In the genomic region with DNA sequence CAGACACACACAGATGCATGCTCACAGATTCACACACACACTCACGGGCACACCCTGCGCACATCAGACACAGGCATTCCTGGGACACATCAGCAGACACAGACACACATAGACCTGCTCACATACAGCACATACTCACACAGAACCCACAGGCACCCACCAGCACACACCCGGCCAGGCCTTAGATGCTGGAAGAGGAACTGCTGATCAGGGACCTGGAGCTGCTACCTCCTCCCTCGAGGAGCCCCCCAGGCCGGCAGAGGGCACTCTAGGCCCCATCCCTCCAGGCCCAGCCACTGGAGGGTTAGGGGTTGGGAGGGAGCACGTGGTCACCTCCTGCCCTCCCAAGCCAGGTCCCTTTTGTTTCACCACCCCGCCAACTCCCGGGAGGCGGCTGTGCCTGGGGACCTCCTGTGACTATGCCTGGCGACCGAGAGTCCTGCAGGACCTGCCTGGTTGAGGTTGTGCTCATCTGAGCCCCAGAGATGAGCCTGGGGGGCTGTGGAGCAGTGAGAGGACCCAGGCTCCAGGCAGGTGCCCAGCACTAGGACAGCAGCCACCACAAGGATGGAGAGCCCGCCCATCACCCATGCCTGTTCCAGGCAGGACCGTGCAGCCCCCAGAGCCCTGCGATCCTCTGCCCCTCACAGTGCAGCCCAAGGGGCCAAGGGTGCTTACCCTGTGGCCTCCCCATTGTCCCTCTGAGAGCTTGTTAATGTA, we compare ENCODE assay signal across 1 cellular context.
A peak's percentile ranks its signal among the peaks of the same experiment; 100 is the strongest.
TF ChIP-seq lines count a peak whose summit lies in the region.

No MANE protein-coding gene starts in this region.

TF ChIP-seq in GM12878, 131 proteins besides CTCF, POLR2A, EP300 and RAD21 (continued from another document):
- TF ChIP-seq, protein P1, sequence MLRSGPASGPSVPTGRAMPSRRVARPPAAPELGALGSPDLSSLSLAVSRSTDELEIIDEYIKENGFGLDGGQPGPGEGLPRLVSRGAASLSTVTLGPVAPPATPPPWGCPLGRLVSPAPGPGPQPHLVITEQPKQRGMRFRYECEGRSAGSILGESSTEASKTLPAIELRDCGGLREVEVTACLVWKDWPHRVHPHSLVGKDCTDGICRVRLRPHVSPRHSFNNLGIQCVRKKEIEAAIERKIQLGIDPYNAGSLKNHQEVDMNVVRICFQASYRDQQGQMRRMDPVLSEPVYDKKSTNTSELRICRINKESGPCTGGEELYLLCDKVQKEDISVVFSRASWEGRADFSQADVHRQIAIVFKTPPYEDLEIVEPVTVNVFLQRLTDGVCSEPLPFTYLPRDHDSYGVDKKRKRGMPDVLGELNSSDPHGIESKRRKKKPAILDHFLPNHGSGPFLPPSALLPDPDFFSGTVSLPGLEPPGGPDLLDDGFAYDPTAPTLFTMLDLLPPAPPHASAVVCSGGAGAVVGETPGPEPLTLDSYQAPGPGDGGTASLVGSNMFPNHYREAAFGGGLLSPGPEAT (IDR thresholded peaks at IDR 0.05; ENCODE audit: low read depth): no peak
- TF ChIP-seq EZH2 (IDR thresholded peaks at IDR 0.05; ENCODE audit: borderline replicate concordance, control insufficient read depth, low read depth, low read length) (no peak), POU2F2 (IDR thresholded peaks at IDR 0.05; ENCODE audit: borderline replicate concordance, low read depth, low read length) (no peak; the same call in 2 of the 3 replicates), MEF2A (IDR thresholded peaks at IDR 0.05; ENCODE audit: insufficient read depth, low read depth, low read length) (no peak), ZNF384 (IDR thresholded peaks at IDR 0.05; ENCODE audit: borderline replicate concordance, low read depth, low read length) (no peak), RAD51 (IDR thresholded peaks at IDR 0.05) (peak; percentile 82), CHD2 (IDR thresholded peaks at IDR 0.05; ENCODE audit: borderline replicate concordance, low read depth, low read length) (0 out of 2 replicates have a peak, but pooled peaks have one; percentile 15), YBX1 (IDR thresholded peaks at IDR 0.05) (no peak), TBL1XR1 (IDR thresholded peaks at IDR 0.05; ENCODE audit: low read depth, low read length) (no peak), BACH1 (IDR thresholded peaks at IDR 0.05; ENCODE audit: borderline replicate concordance) (no peak), RELA (IDR thresholded peaks at IDR 0.05; ENCODE audit: borderline replicate concordance, partially characterized antibody) (peak; percentile 35), WRNIP1 (IDR thresholded peaks at IDR 0.05; ENCODE audit: borderline replicate concordance, low read depth, low read length) (no peak), SMAD1 (IDR thresholded peaks at IDR 0.05; ENCODE audit: low read depth, partially characterized antibody) (no peak), MXI1 (IDR thresholded peaks at IDR 0.05; ENCODE audit: low read depth, low read length) (peak; percentile 67), SMC3 (IDR thresholded peaks at IDR 0.05; ENCODE audit: borderline replicate concordance, low read length) (peak; percentile 82), MTA3 (IDR thresholded peaks at IDR 0.05; ENCODE audit: borderline replicate concordance, low read length) (no peak), CHD1 (IDR thresholded peaks at IDR 0.05; ENCODE audit: low read depth, low read length) (no peak), NFYA (IDR thresholded peaks at IDR 0.05; ENCODE audit: borderline replicate concordance, low read depth, low read length) (no peak), BMI1 (IDR thresholded peaks at IDR 0.05; ENCODE audit: borderline replicate concordance) (no peak), NBN (IDR thresholded peaks at IDR 0.05) (peak; percentile 44; the same call in 1 of the 2 replicates), YY1 (IDR thresholded peaks at IDR 0.05; ENCODE audit: low read depth, low read length) (0 out of 2 replicates have a peak, but pooled peaks have one; percentile 29), FOXM1 (IDR thresholded peaks at IDR 0.05; ENCODE audit: low read depth, low read length) (no peak), NR2F1 (conservative IDR thresholded peaks at IDR 0.05) (peak; percentile 57; the same call in 1 of the 2 replicates), KDM1A (IDR thresholded peaks at IDR 0.05; ENCODE audit: borderline replicate concordance) (no peak), MTA2 (IDR thresholded peaks at IDR 0.05; ENCODE audit: low read depth) (peak; percentile 19; the same call in 1 of the 2 replicates), ASH2L (IDR thresholded peaks at IDR 0.05; ENCODE audit: borderline replicate concordance, low read depth) (no peak), FOS (IDR thresholded peaks at IDR 0.05; ENCODE audit: borderline replicate concordance, extremely low read depth, insufficient read length) (no peak), HDGF (IDR thresholded peaks at IDR 0.05) (peak; percentile 97), SUPT20H (IDR thresholded peaks at IDR 0.05; ENCODE audit: borderline replicate concordance, control insufficient read depth, low read depth, low read length) (no peak), PKNOX1 (IDR thresholded peaks at IDR 0.05) (no peak), ZBED1 (IDR thresholded peaks at IDR 0.05; ENCODE audit: borderline replicate concordance) (no peak), ZNF622 (IDR thresholded peaks at IDR 0.05) (no peak), STAT3 (IDR thresholded peaks at IDR 0.05; ENCODE audit: low read depth, low read length) (no peak), HCFC1 (IDR thresholded peaks at IDR 0.05; ENCODE audit: low read length) (no peak), TAF1 (IDR thresholded peaks at IDR 0.05; ENCODE audit: borderline replicate concordance, low read depth, low read length) (no peak), RFX5 (IDR thresholded peaks at IDR 0.05; ENCODE audit: low read depth, low read length) (no peak), NR2C1 (IDR thresholded peaks at IDR 0.05) (peak; percentile 18; the same call in 1 of the 2 replicates)
- TF ChIP-seq, protein P2, sequence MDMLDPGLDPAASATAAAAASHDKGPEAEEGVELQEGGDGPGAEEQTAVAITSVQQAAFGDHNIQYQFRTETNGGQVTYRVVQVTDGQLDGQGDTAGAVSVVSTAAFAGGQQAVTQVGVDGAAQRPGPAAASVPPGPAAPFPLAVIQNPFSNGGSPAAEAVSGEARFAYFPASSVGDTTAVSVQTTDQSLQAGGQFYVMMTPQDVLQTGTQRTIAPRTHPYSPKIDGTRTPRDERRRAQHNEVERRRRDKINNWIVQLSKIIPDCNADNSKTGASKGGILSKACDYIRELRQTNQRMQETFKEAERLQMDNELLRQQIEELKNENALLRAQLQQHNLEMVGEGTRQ (IDR thresholded peaks at IDR 0.05; ENCODE audit: borderline replicate concordance, low read depth, low read length): peak; percentile 61
- TF ChIP-seq, protein P3, sequence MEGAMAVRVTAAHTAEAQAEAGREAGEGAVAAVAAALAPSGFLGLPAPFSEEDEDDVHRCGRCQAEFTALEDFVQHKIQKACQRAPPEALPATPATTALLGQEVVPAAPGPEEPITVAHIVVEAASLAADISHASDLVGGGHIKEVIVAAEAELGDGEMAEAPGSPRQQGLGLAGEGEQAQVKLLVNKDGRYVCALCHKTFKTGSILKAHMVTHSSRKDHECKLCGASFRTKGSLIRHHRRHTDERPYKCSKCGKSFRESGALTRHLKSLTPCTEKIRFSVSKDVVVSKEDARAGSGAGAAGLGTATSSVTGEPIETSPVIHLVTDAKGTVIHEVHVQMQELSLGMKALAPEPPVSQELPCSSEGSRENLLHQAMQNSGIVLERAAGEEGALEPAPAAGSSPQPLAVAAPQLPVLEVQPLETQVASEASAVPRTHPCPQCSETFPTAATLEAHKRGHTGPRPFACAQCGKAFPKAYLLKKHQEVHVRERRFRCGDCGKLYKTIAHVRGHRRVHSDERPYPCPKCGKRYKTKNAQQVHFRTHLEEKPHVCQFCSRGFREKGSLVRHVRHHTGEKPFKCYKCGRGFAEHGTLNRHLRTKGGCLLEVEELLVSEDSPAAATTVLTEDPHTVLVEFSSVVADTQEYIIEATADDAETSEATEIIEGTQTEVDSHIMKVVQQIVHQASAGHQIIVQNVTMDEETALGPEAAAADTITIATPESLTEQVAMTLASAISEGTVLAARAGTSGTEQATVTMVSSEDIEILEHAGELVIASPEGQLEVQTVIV (IDR thresholded peaks at IDR 0.05; ENCODE audit: borderline replicate concordance, partially characterized antibody): no peak
- TF ChIP-seq, protein P4, sequence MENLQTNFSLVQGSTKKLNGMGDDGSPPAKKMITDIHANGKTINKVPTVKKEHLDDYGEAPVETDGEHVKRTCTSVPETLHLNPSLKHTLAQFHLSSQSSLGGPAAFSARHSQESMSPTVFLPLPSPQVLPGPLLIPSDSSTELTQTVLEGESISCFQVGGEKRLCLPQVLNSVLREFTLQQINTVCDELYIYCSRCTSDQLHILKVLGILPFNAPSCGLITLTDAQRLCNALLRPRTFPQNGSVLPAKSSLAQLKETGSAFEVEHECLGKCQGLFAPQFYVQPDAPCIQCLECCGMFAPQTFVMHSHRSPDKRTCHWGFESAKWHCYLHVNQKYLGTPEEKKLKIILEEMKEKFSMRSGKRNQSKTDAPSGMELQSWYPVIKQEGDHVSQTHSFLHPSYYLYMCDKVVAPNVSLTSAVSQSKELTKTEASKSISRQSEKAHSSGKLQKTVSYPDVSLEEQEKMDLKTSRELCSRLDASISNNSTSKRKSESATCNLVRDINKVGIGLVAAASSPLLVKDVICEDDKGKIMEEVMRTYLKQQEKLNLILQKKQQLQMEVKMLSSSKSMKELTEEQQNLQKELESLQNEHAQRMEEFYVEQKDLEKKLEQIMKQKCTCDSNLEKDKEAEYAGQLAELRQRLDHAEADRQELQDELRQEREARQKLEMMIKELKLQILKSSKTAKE (IDR thresholded peaks at IDR 0.05; ENCODE audit: low read depth, poor library complexity, severe bottlenecking): no peak
- TF ChIP-seq, protein P5, sequence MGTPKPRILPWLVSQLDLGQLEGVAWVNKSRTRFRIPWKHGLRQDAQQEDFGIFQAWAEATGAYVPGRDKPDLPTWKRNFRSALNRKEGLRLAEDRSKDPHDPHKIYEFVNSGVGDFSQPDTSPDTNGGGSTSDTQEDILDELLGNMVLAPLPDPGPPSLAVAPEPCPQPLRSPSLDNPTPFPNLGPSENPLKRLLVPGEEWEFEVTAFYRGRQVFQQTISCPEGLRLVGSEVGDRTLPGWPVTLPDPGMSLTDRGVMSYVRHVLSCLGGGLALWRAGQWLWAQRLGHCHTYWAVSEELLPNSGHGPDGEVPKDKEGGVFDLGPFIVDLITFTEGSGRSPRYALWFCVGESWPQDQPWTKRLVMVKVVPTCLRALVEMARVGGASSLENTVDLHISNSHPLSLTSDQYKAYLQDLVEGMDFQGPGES (IDR thresholded peaks at IDR 0.05): no peak
